Comparison of ENCODE assay signal across 8 cellular contexts in genomic region chr6:20402181-20403079, GRCh38. TPM values are rescaled to one million over a fixed set of nuclear protein-coding genes. Genes with fewer than 3 reads are reported as not detected.
DNase-seq lines count a peak whose midpoint lies in the region; ATAC-seq and TF ChIP-seq lines count a peak whose summit lies in the region.

No MANE protein-coding gene starts in this region.

- no peaks in the 10 kb centered on the region for H3K9me2 ChIP-seq in SK-N-SH

- intact Hi-C loops in left ventricle myocardium superior (cut with micrococcal nuclease), result loop anchor here (5.0 kb wide), 1 partner anchor 130 kb away; the partner anchor contains the start of gene CDKAL1
- intact Hi-C loops in psoas muscle (cut with DNase I), result loop anchor here (5.0 kb wide), 2 partner anchors 110 to 130 kb away; partner anchors contain the start of gene CDKAL1 (in 2 of the 2)

- H4K20me1 ChIP-seq in SK-N-SH (ENCODE audit: insufficient read depth), result peaks cover 28% of the 10 kb centered on the region

- no peak for TF ChIP-seq RAD21 in SK-N-SH (IDR thresholded peaks at IDR 0.05; ENCODE audit: low read length)

- WGBS in SK-N-SH (ENCODE audit: low lambda C conversion rate), result 2% methylated on average over 34 of the region's 83 CpGs
- 1% methylated on average over 23 to 83 of the region's 83 CpGs for WGBS in psoas muscle, 3 donors

- peaks cover 44% of the 10 kb centered on the region for H3K79me2 ChIP-seq in SK-N-SH (ENCODE audit: insufficient read depth)

- H3K4me2 ChIP-seq in SK-N-SH, result peak overlapping the region; percentile 92

- no peaks in the 10 kb centered on the region for H3K9me3 ChIP-seq in SK-N-SH
- no peaks in the 10 kb centered on the region for H3K9me3 ChIP-seq in psoas muscle

- ATAC-seq in activated naive CD8-positive, alpha-beta T cell treated with anti-CD3 and anti-CD28 coated beads, Interleukin-2, amount 50 U/mL, for 24 hours, result no peak
- peak; percentile 26 for ATAC-seq in left ventricle myocardium superior
- ATAC-seq in psoas muscle, result no peak
- no peak for ATAC-seq in GM18909 (IDR thresholded peaks at IDR 0.05; ENCODE audit: poor library complexity, unreplicated experiment)
- ATAC-seq in GM21576 (IDR thresholded peaks at IDR 0.05; ENCODE audit: unreplicated experiment), result no peak

- no peak overlapping the region for H2AFZ ChIP-seq in SK-N-SH (ENCODE audit: low read depth)

- peak overlapping the region; percentile 94 for H3K4me3 Mint-ChIP-seq in activated naive CD8-positive, alpha-beta T cell treated with anti-CD3 and anti-CD28 coated beads, Interleukin-2, amount 50 U/mL, for 24 hours

- no peaks in the 10 kb centered on the region for H3K27me3 ChIP-seq in SK-N-SH (ENCODE audit: insufficient read depth)
- H3K27me3 ChIP-seq in psoas muscle (ENCODE audit: insufficient read depth in 3 of 3, low read length in 2 of 3), result no peaks in the 10 kb centered on the region

- H3K9ac ChIP-seq in SK-N-SH, result peak overlapping the region; percentile 99

- H3K27ac Mint-ChIP-seq in activated naive CD8-positive, alpha-beta T cell treated with anti-CD3 and anti-CD28 coated beads, Interleukin-2, amount 50 U/mL, for 24 hours, result peak overlapping the region; percentile 91

- no peaks in the 10 kb centered on the region for H3K27me3 Mint-ChIP-seq in activated naive CD8-positive, alpha-beta T cell treated with anti-CD3 and anti-CD28 coated beads, Interleukin-2, amount 50 U/mL, for 24 hours

- peak overlapping the region; percentile 93 to 97 for H3K27ac ChIP-seq in SK-N-SH (ENCODE audit: low read depth in 2 of 2, low read length in 1 of 2)
- peak overlapping the region; percentile 87 for H3K27ac ChIP-seq in psoas muscle

- peaks cover 11% of the 10 kb centered on the region for H3F3A ChIP-seq in SK-N-SH (replicated peaks; ENCODE audit: insufficient read depth)

- TF ChIP-seq CTCF in SK-N-SH (IDR thresholded peaks at IDR 0.05) (no peak), psoas muscle (IDR thresholded peaks at IDR 0.05) (no peak)

- H3K4me1 Mint-ChIP-seq in activated naive CD8-positive, alpha-beta T cell treated with anti-CD3 and anti-CD28 coated beads, Interleukin-2, amount 50 U/mL, for 24 hours, result peaks cover 46% of the 10 kb centered on the region

- H3K9me3 Mint-ChIP-seq in activated naive CD8-positive, alpha-beta T cell treated with anti-CD3 and anti-CD28 coated beads, Interleukin-2, amount 50 U/mL, for 24 hours, result no peaks in the 10 kb centered on the region

- no peak; a peak in 1 of 4 replicates for TF ChIP-seq EP300 in SK-N-SH (IDR thresholded peaks at IDR 0.05; ENCODE audit: borderline replicate concordance in 1 of 2, low read depth in 1 of 2, low read length in 1 of 2)

- H3K4me1 ChIP-seq in SK-N-SH (ENCODE audit: control insufficient read depth in 1 of 2, insufficient read depth in 2 of 2, low read depth in 1 of 2, low read length in 1 of 2) (peaks cover 2 to 5% of the 10 kb centered on the region in 2 experiments; a peak in 1 of 4 replicates), psoas muscle (peaks cover 9% of the 10 kb centered on the region)

- H3K36me3 Mint-ChIP-seq in activated naive CD8-positive, alpha-beta T cell treated with anti-CD3 and anti-CD28 coated beads, Interleukin-2, amount 50 U/mL, for 24 hours (ENCODE audit: low read depth), result peaks cover 21% of the 10 kb centered on the region

- POLR2A ChIA-PET in SK-N-SH (lab: Yijun Ruan, JAX), result interaction anchor here (1.0 kb wide), 1 partner anchor 1185 kb away, joined by 3 read pairs; no protein-coding TSS in a partner anchor

- H3K36me3 ChIP-seq in SK-N-SH (replicated peaks in 1 of 2; ENCODE audit: control insufficient read depth in 1 of 2, insufficient read depth in 2 of 2, low read length in 1 of 2), result peaks cover 16 to 18% of the 10 kb centered on the region in 2 experiments
- peaks cover 0 to 8% of the 10 kb centered on the region in 2 donors for H3K36me3 ChIP-seq in psoas muscle (ENCODE audit: insufficient read depth in 1 of 2, low read depth in 1 of 2)

- H3K4me3 ChIP-seq in SK-N-SH (ENCODE audit: low read depth in 2 of 2, low read length in 1 of 2), result peak overlapping the region; percentile 83 to 86
- peak overlapping the region; percentile 84 for H3K4me3 ChIP-seq in psoas muscle

- CTCF ChIA-PET in SK-N-SH (lab: Yijun Ruan, JAX), result interaction anchor here (1.0 to 3.9 kb wide), 3 partner anchors 68 to 126 kb away, joined by 3 to 26 read pairs (median 3); no protein-coding TSS in a partner anchor

- DNase-seq in DMS 273 treated with DMSO at 0.1 percent for 48 hours (lab: John Stamatoyannopoulos, UW), result peak; percentile 19
- DNase-seq in HuH-7.5 (ENCODE audit: low spot score), result peak; percentile 25
- DNase-seq in SK-N-SH, result peak; percentile 66
- peak; percentile 61 for DNase-seq in activated naive CD8-positive, alpha-beta T cell treated with anti-CD3 and anti-CD28 coated beads, Interleukin-2, amount 50 U/mL, for 24 hours
- peak; percentile 52 for DNase-seq in left ventricle myocardium superior
- peak; percentile 40 to 65 for DNase-seq in psoas muscle

TF ChIP-seq in SK-N-SH, 30 proteins besides CTCF, POLR2A, EP300 and RAD21:
- no peak for TF ChIP-seq ZBTB33 (IDR thresholded peaks at IDR 0.05; ENCODE audit: borderline replicate concordance, low read depth)
- peak; percentile 49; the same call in 1 of the 2 replicates for TF ChIP-seq TAF1 (IDR thresholded peaks at IDR 0.05; ENCODE audit: borderline replicate concordance, low read depth, low read length)
- peak; percentile 74 for TF ChIP-seq CHD2 (IDR thresholded peaks at IDR 0.05; ENCODE audit: low read length, partially characterized antibody)
- peak; percentile 71 for TF ChIP-seq GABPA (IDR thresholded peaks at IDR 0.05; ENCODE audit: low read depth)

RNA-seq across cellular contexts. Expression of gene E2F3, which starts 0.8 kb away (rescaled TPM):
- polyA plus RNA-seq in SK-N-SH (2012; rRNA removed), result 12.7 and 14.4 TPM in 2 replicates
- polyA plus RNA-seq in SK-N-SH (2012; cell fraction: cytosol; rRNA removed), result 14.6 and 15.0 TPM in 2 replicates
- polyA plus RNA-seq in SK-N-SH (2012; cell fraction: nucleus; rRNA removed), result 32.4 and 47.0 TPM in 2 replicates
- total RNA-seq in left ventricle myocardium superior, result 5.6 TPM
- 10 to 100 TPM in 3 of 4 donors, 1 to 10 TPM in 1; 8.8 to 16.8 (median 15.9) TPM for total RNA-seq in psoas muscle
- 10 to 100 TPM in 1 of 3 donors, 1 to 10 TPM in 2; 4.8 to 15.3 (median 6.9) TPM for polyA plus RNA-seq in psoas muscle
